Comparison of ENCODE assay signal across 8 cellular contexts in genomic region chrX:48521353-48522243, GRCh38. TPM values are rescaled to one million over a fixed set of nuclear protein-coding genes. Genes with fewer than 3 reads are reported as not detected.
DNase-seq lines count a peak whose midpoint lies in the region; ATAC-seq and TF ChIP-seq lines count a peak whose summit lies in the region.

Gene EBP (plus strand): TSS chrX:48521808. CDS start chrX:48523772, 1,964 bp downstream.

- WGBS in esophagus, 2 donors: 1 to 32% methylated on average over 61 to 64 of the region's 66 CpGs

- H3K4me3 ChIP-seq in esophagus (ENCODE audit: low read depth in 1 of 2, low read length in 2 of 2): peak within 1 kb of the TSS; percentile 71 to 75
- peak within 1 kb of the TSS; percentile 49 to 69 for H3K4me3 ChIP-seq in muscle layer of colon (ENCODE audit: low read depth in 1 of 2, low read length in 2 of 2)

- H3K27me3 ChIP-seq in esophagus (ENCODE audit: control insufficient read depth in 1 of 2, insufficient read depth in 2 of 2, low read length in 2 of 2) (no peaks in the 10 kb centered on the region), muscle layer of colon (ENCODE audit: control insufficient read depth in 1 of 2, insufficient read depth in 2 of 2, low read length in 2 of 2) (no peaks in the 10 kb centered on the region)

- H3K4me1 ChIP-seq in esophagus (ENCODE audit: control insufficient read depth in 2 of 2, insufficient read depth in 2 of 2, low read length in 1 of 2) (no peaks in the 10 kb centered on the region), muscle layer of colon (ENCODE audit: insufficient read depth, low read length) (no peaks in the 10 kb centered on the region)

- ATAC-seq in GM21723 (IDR thresholded peaks at IDR 0.05; ENCODE audit: unreplicated experiment): peak; percentile 97

- peak; percentile 71 for DNase-seq in DMS153 treated with DMSO at 0.1 percent for 48 hours (lab: John Stamatoyannopoulos, UW; ENCODE audit: unreplicated experiment)
- DNase-seq in KG1 (lab: John Stamatoyannopoulos, UW): peak; percentile 76
- DNase-seq in activated T-cell treated with anti-CD3 and anti-CD28 coated beads, Interleukin-2, amount 50 U/mL, for 1 hour: peak; percentile 91
- DNase-seq in stimulated activated CD8-positive, alpha-beta memory T cell treated with anti-CD3 and anti-CD28 coated beads, Interleukin-7, amount 100 ng/mL, for 1 hour (ENCODE audit: low read depth in 2 of 2): peak; percentile 78 to 81

- H3K36me3 ChIP-seq in esophagus (ENCODE audit: control insufficient read depth in 2 of 2, insufficient read depth in 2 of 2, low read length in 1 of 2): peaks cover 0 to 4% of the 10 kb centered on the region in 2 donors
- H3K36me3 ChIP-seq in muscle layer of colon (ENCODE audit: insufficient read depth, low read length): peaks cover 4% of the 10 kb centered on the region

- peak within 1 kb of the TSS; percentile 11 for H3K9ac ChIP-seq in muscle layer of colon (ENCODE audit: low read length)

- peaks cover 0 to 5% of the 10 kb centered on the region in 2 donors for H3K9me3 ChIP-seq in esophagus (ENCODE audit: control insufficient read depth in 2 of 2, insufficient read depth in 1 of 2, low read depth in 1 of 2, low read length in 1 of 2)
- H3K9me3 ChIP-seq in muscle layer of colon (ENCODE audit: low read length): no peaks in the 10 kb centered on the region

- H3K27ac ChIP-seq in esophagus (ENCODE audit: low read depth in 2 of 2, low read length in 1 of 2) (peak within 1 kb of the TSS; percentile 70 to 75), muscle layer of colon (ENCODE audit: low read depth, low read length) (peak within 1 kb of the TSS; percentile 1)

TF ChIP-seq in PFSK-1, 5 proteins besides CTCF, POLR2A, EP300 and RAD21:
- TF ChIP-seq, protein P1, sequence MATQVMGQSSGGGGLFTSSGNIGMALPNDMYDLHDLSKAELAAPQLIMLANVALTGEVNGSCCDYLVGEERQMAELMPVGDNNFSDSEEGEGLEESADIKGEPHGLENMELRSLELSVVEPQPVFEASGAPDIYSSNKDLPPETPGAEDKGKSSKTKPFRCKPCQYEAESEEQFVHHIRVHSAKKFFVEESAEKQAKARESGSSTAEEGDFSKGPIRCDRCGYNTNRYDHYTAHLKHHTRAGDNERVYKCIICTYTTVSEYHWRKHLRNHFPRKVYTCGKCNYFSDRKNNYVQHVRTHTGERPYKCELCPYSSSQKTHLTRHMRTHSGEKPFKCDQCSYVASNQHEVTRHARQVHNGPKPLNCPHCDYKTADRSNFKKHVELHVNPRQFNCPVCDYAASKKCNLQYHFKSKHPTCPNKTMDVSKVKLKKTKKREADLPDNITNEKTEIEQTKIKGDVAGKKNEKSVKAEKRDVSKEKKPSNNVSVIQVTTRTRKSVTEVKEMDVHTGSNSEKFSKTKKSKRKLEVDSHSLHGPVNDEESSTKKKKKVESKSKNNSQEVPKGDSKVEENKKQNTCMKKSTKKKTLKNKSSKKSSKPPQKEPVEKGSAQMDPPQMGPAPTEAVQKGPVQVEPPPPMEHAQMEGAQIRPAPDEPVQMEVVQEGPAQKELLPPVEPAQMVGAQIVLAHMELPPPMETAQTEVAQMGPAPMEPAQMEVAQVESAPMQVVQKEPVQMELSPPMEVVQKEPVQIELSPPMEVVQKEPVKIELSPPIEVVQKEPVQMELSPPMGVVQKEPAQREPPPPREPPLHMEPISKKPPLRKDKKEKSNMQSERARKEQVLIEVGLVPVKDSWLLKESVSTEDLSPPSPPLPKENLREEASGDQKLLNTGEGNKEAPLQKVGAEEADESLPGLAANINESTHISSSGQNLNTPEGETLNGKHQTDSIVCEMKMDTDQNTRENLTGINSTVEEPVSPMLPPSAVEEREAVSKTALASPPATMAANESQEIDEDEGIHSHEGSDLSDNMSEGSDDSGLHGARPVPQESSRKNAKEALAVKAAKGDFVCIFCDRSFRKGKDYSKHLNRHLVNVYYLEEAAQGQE (IDR thresholded peaks at IDR 0.05; ENCODE audit: insufficient read depth in 1 of 2, low read depth in 2 of 2, low read length in 2 of 2): no peak
- TF ChIP-seq SIN3A (IDR thresholded peaks at IDR 0.05; ENCODE audit: borderline replicate concordance, insufficient read depth, low read length) (no peak), FOXP2 (optimal IDR thresholded peaks at IDR 0.05; ENCODE audit: borderline replicate concordance, extremely low read depth, extremely low read length, insufficient read depth) (peak; percentile 32), TAF1 (IDR thresholded peaks at IDR 0.05; ENCODE audit: borderline replicate concordance, insufficient read depth, low read length) (no peak), POLR2AphosphoS5 (IDR thresholded peaks at IDR 0.05; ENCODE audit: low read depth, low read length) (peak; percentile 89)

RNA-seq across cellular contexts. Expression of gene EBP, which starts in this region (rescaled TPM):
- 64.8 TPM for polyA plus RNA-seq in PFSK-1 (2012; ENCODE audit: insufficient read length, low read depth)
- polyA plus RNA-seq in esophagus: 100 to 1,000 TPM; 151 to 179 TPM

Comparison
In these comparisons a context has a peak if more than half of its experiments do, and no peak if none do; other contexts are left out.
1. Peak in every context shown above with its lines: DNase-seq, ATAC-seq, H3K4me3 ChIP-seq and H3K27ac ChIP-seq.